ENCODE assay signal across 10 cellular contexts in the genomic region with DNA sequence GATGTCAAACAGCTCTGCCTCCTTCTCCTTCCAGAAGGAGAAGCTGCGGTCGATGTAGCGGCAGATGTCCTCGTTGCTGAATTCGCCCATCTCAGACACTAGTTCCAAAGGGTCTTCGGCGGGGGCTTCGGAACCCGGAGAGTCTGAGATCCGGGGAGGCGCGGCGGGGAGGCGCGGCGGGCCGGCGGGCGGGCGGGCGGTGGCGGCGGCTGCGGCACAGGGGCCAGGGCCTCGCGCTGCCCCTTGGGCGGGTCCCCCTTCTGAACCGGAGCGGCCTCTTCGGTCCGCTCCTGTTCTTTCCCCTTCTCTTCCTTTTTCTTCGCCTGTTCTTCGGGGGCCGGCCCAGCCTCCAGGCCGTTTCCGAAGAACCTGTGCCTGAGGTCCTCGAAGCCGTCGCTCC. TPM values are rescaled to one million over a fixed set of nuclear protein-coding genes. Genes with fewer than 3 reads are reported as not detected.
"Had no signal": no experiment of that assay in that cellular context is flagged by ENCODE, and none has a peak within 500 bp of the region (broad histone marks: within the 10 kb centered on the region; RNA-seq: fewer than 3 reads in every experiment).

No MANE protein-coding gene starts in this region.

RNA-seq across cellular contexts. Expression of a gene that starts 25.5 kb away (rescaled TPM):
- total RNA-seq: osteoblast, right atrium auricular region had no signal
- polyA plus RNA-seq: neural cell, ovary, pancreas, psoas muscle, right cardiac atrium, sigmoid colon, small intestine, spleen had no signal

RNA-seq across cellular contexts. Expression of a gene that starts 48.0 kb away (rescaled TPM):
- total RNA-seq: osteoblast, right atrium auricular region had no signal
- polyA plus RNA-seq: neural cell, ovary, pancreas, psoas muscle, right cardiac atrium, sigmoid colon, small intestine, spleen had no signal
